In genomic region chr13:36332255-36332654, GRCh38 we compare ENCODE assay signal across 2 cellular contexts. TPM values are rescaled to one million over a fixed set of nuclear protein-coding genes. Genes with fewer than 3 reads are reported as not detected.
"Had no signal": no experiment of that assay in that cellular context is flagged by ENCODE, and none has a peak within 500 bp of the region (broad histone marks: within the 10 kb centered on the region; RNA-seq: fewer than 3 reads in every experiment).

No MANE protein-coding gene starts in this region.

RNA-seq across cellular contexts. Expression of gene CCDC169, which starts 34.6 kb away (rescaled TPM):
- total RNA-seq: activated naive CD8-positive, alpha-beta T cell treated with anti-CD3 and anti-CD28 coated beads, Interleukin-2, amount 10 ng/mL, durations not matched to agents 7 days and 5 days; T-helper 1 cell treated with Interleukin-12 subunit alpha and Interleukin-12 subunit beta and Interleukin-4 antibody, amounts not matched to agents 30 ng/mL and 1 ng/mL, for 36 hours had no signal
